ENCODE assay signal across 16 cellular contexts in genomic region chr4:61531188-61531587, GRCh38.
"Had no signal": no experiment of that assay in that cellular context is flagged by ENCODE, and none has a peak within 500 bp of the region (broad histone marks: within the 10 kb centered on the region; RNA-seq: fewer than 3 reads in every experiment).

No MANE protein-coding gene starts in this region.

- H3K27me3 ChIP-seq: suprapubic skin had no signal

- H3K4me3 ChIP-seq: lung, prostate gland, suprapubic skin had no signal

- H3K36me3 Mint-ChIP-seq: activated naive CD8-positive, alpha-beta T cell; immature natural killer cell; naive thymus-derived CD8-positive, alpha-beta T cell had no signal

- H3K27ac Mint-ChIP-seq: activated naive CD8-positive, alpha-beta T cell; immature natural killer cell; naive thymus-derived CD8-positive, alpha-beta T cell; type B pancreatic cell had no signal

- ATAC-seq: esophagus mucosa; naive thymus-derived CD8-positive, alpha-beta T cell had no signal

- DNase-seq: activated CD4-positive, alpha-beta T cell treated with anti-CD3 and anti-CD28 coated beads, Interleukin-2, amount 50 U/mL, for 4 hours; activated CD4-positive, CD25-positive, alpha-beta regulatory T cell treated with anti-CD3 and anti-CD28 coated beads, Interleukin-2, amount 50 U/mL, for 72 hours; activated T-cell treated with anti-CD3 and anti-CD28 coated beads, Interleukin-2, amount 50 U/mL, for 1 hour; dermis blood vessel endothelial cell; immature natural killer cell; naive thymus-derived CD8-positive, alpha-beta T cell; nucleus accumbens; stimulated activated CD4-positive, alpha-beta T cell treated with anti-CD3 and anti-CD28 coated beads, Interleukin-12 subunit alpha, Interleukin-12 subunit beta, amount 100 ng/mL, for 4 hours; stimulated activated naive CD4-positive, alpha-beta T cell treated with Interleukin-2 at 50 U/mL for 16 hours; T-helper 2 cell had no signal

- H3K4me1 Mint-ChIP-seq: immature natural killer cell; naive thymus-derived CD8-positive, alpha-beta T cell had no signal

- H3K27me3 Mint-ChIP-seq: activated naive CD8-positive, alpha-beta T cell; naive thymus-derived CD8-positive, alpha-beta T cell; type B pancreatic cell had no signal

- H3K4me1 ChIP-seq: prostate gland, suprapubic skin had no signal

- H3K9me3 ChIP-seq: prostate gland, suprapubic skin had no signal

- H3K27ac ChIP-seq: prostate gland, suprapubic skin had no signal

- H3K36me3 ChIP-seq: prostate gland, suprapubic skin had no signal

- H3K4me3 Mint-ChIP-seq: activated naive CD8-positive, alpha-beta T cell; immature natural killer cell; naive thymus-derived CD8-positive, alpha-beta T cell; type B pancreatic cell had no signal
